16 cellular contexts compared by ENCODE assay signal in genomic region chr1:15187175-15187810, GRCh38. TPM values are rescaled to one million over a fixed set of nuclear protein-coding genes. Genes with fewer than 3 reads are reported as not detected.
DNase-seq lines count a peak whose midpoint lies in the region; ATAC-seq and FAIRE-seq lines count a peak whose summit lies in the region.
"Had no signal": no experiment of that assay in that cellular context is flagged by ENCODE, and none has a peak within 500 bp of the region (broad histone marks: within the 10 kb centered on the region; RNA-seq: fewer than 3 reads in every experiment).

No MANE protein-coding gene starts in this region.

- H3K27me3 ChIP-seq in BLaER1 treated with 17β-estradiol and CSF1 and Interleukin-3, amounts not matched to agents 10 nM and 100 nM = no peaks in the 10 kb centered on the region
- H3K27me3 ChIP-seq in mucosa of rectum (ENCODE audit: control insufficient read depth in 2 of 2, insufficient read depth in 2 of 2, low read length in 2 of 2) = no peaks in the 10 kb centered on the region
- H3K27me3 ChIP-seq: heart right ventricle had no signal

- H3K4me3 ChIP-seq in BLaER1 treated with 17β-estradiol and CSF1 and Interleukin-3, amounts not matched to agents 10 nM and 100 nM = no peak overlapping the region
- no peak overlapping the region for H3K4me3 ChIP-seq in mucosa of rectum (ENCODE audit: low read length in 2 of 2)
- H3K4me3 ChIP-seq: heart right ventricle had no signal

- no peaks in the 10 kb centered on the region for H3K27me3 Mint-ChIP-seq in dendritic cell treated with granulocyte-macrophage colony-stimulating factor and Interleukin-4, amounts not matched to agents 40 ng/mL and 50 ng/mL, for 4 days
- H3K27me3 Mint-ChIP-seq in activated CD4-positive, alpha-beta memory T cell treated with anti-CD3 and anti-CD28 coated beads for 36 hours = peaks cover 14% of the 10 kb centered on the region

- H3K27ac ChIP-seq in BLaER1 treated with 17β-estradiol and CSF1 and Interleukin-3, amounts not matched to agents 10 nM and 100 nM = no peak overlapping the region
- peak overlapping the region; percentile 54 to 72 for H3K27ac ChIP-seq in mucosa of rectum (ENCODE audit: low read depth in 2 of 2, low read length in 2 of 2)

- peaks cover 54% of the 10 kb centered on the region for H3K36me3 Mint-ChIP-seq in dendritic cell treated with granulocyte-macrophage colony-stimulating factor and Interleukin-4, amounts not matched to agents 40 ng/mL and 50 ng/mL, for 4 days (ENCODE audit: low read depth)
- no peaks in the 10 kb centered on the region for H3K36me3 Mint-ChIP-seq in activated CD4-positive, alpha-beta memory T cell treated with anti-CD3 and anti-CD28 coated beads for 36 hours
- H3K36me3 Mint-ChIP-seq: naive B cell had no signal

- DNase-seq in HTR-8/SVneo (ENCODE audit: insufficient read length, low spot score) = peak; percentile 17
- no peak for DNase-seq in stimulated activated CD4-positive, alpha-beta T cell treated with anti-CD3 and anti-CD28 coated beads, Interleukin-4, amount 100 ng/mL, for 24 hours
- no peak for DNase-seq in NCI-H2196 (lab: John Stamatoyannopoulos, UW; ENCODE audit: unreplicated experiment)
- DNase-seq in activated CD4-positive, alpha-beta memory T cell treated with anti-CD3 and anti-CD28 coated beads for 36 hours = no peak
- DNase-seq in Right ventricle myocardium inferior (ENCODE audit: missing footprints) = no peak
- DNase-seq: activated CD4-positive, alpha-beta T cell treated with anti-CD3 and anti-CD28 coated beads for 1 hour; activated CD8-positive, alpha-beta memory T cell treated with anti-CD3 and anti-CD28 coated beads, Interleukin-2, amount 50 U/mL, for 4 hours; activated naive CD4-positive, alpha-beta T cell; DMS 273 treated with DMSO at 0.1 percent for 48 hours; heart right ventricle; naive B cell; T-helper 2 cell had no signal

- peaks cover 75% of the 10 kb centered on the region for H3K4me1 Mint-ChIP-seq in dendritic cell treated with granulocyte-macrophage colony-stimulating factor and Interleukin-4, amounts not matched to agents 40 ng/mL and 50 ng/mL, for 4 days (ENCODE audit: low read depth)
- no peaks in the 10 kb centered on the region for H3K4me1 Mint-ChIP-seq in activated CD4-positive, alpha-beta memory T cell treated with anti-CD3 and anti-CD28 coated beads for 36 hours (ENCODE audit: low read depth)
- H3K4me1 Mint-ChIP-seq: naive B cell had no signal

- no peaks in the 10 kb centered on the region for H3K9me3 Mint-ChIP-seq in dendritic cell treated with granulocyte-macrophage colony-stimulating factor and Interleukin-4, amounts not matched to agents 40 ng/mL and 50 ng/mL, for 4 days
- no peaks in the 10 kb centered on the region for H3K9me3 Mint-ChIP-seq in activated CD4-positive, alpha-beta memory T cell treated with anti-CD3 and anti-CD28 coated beads for 36 hours
- H3K9me3 Mint-ChIP-seq: naive B cell had no signal

- CTCF ChIA-PET in activated CD4-positive, alpha-beta memory T cell treated with anti-CD3 and anti-CD28 coated beads for 36 hours (lab: Charles Lee) = no interaction called here

- POLR2A ChIA-PET in activated CD4-positive, alpha-beta memory T cell treated with anti-CD3 and anti-CD28 coated beads for 36 hours (lab: Charles Lee) = no interaction called here

- no peaks in the 10 kb centered on the region for H3K36me3 ChIP-seq in BLaER1 treated with 17β-estradiol and CSF1 and Interleukin-3, amounts not matched to agents 10 nM and 100 nM
- no peaks in the 10 kb centered on the region for H3K36me3 ChIP-seq in mucosa of rectum (ENCODE audit: control insufficient read depth in 2 of 2, insufficient read depth in 2 of 2, low read length in 2 of 2)
- H3K36me3 ChIP-seq: heart right ventricle had no signal

- H3K4me2 ChIP-seq in BLaER1 treated with 17β-estradiol and CSF1 and Interleukin-3, amounts not matched to agents 10 nM and 100 nM = peak overlapping the region in 10 of 11 experiments; percentile 15 to 58 (median 38); a peak in 13 of 22 replicates

- H3K4me3 Mint-ChIP-seq in dendritic cell treated with granulocyte-macrophage colony-stimulating factor and Interleukin-4, amounts not matched to agents 40 ng/mL and 50 ng/mL, for 4 days = no peak overlapping the region
- no peak overlapping the region for H3K4me3 Mint-ChIP-seq in activated CD4-positive, alpha-beta memory T cell treated with anti-CD3 and anti-CD28 coated beads for 36 hours
- H3K4me3 Mint-ChIP-seq: naive B cell had no signal

- peaks cover 17 to 47% (median 24%) of the 10 kb centered on the region in 10 experiments for H3K4me1 ChIP-seq in BLaER1 treated with 17β-estradiol and CSF1 and Interleukin-3, amounts not matched to agents 10 nM and 100 nM
- H3K4me1 ChIP-seq in mucosa of rectum (ENCODE audit: control insufficient read depth in 2 of 2, insufficient read depth in 2 of 2, low read length in 2 of 2) = peaks cover 41 to 42% of the 10 kb centered on the region in 2 donors

- H3K27ac Mint-ChIP-seq in dendritic cell treated with granulocyte-macrophage colony-stimulating factor and Interleukin-4, amounts not matched to agents 40 ng/mL and 50 ng/mL, for 4 days = peak overlapping the region; percentile 18
- no peak overlapping the region for H3K27ac Mint-ChIP-seq in activated CD4-positive, alpha-beta memory T cell treated with anti-CD3 and anti-CD28 coated beads for 36 hours

- peaks cover 0 to 98% (median 0%) of the 10 kb centered on the region in 11 experiments; a peak in 6 of 22 replicates for H4K20me1 ChIP-seq in BLaER1 treated with 17β-estradiol and CSF1 and Interleukin-3, amounts not matched to agents 10 nM and 100 nM

- no peaks in the 10 kb centered on the region for H3K9me3 ChIP-seq in BLaER1 treated with 17β-estradiol and CSF1 and Interleukin-3, amounts not matched to agents 10 nM and 100 nM (replicated peaks in 1 of 11)
- no peaks in the 10 kb centered on the region for H3K9me3 ChIP-seq in mucosa of rectum (ENCODE audit: control insufficient read depth in 2 of 2, low read length in 2 of 2)
- H3K9me3 ChIP-seq: heart right ventricle had no signal

- FAIRE-seq in HTR-8/SVneo (lab: Jason Lieb, UNC) = no peak
- FAIRE-seq: astrocyte had no signal

- intact Hi-C loops in dendritic cell treated with granulocyte-macrophage colony-stimulating factor and Interleukin-4, amounts not matched to agents 40 ng/mL and 50 ng/mL, for 4 days (cut with micrococcal nuclease) = no loop called here
- intact Hi-C loops in activated CD4-positive, alpha-beta memory T cell treated with anti-CD3 and anti-CD28 coated beads for 36 hours (cut with micrococcal nuclease) = no loop called here
- intact Hi-C loops in Right ventricle myocardium inferior (cut with DNase I) = no loop called here

- no peak overlapping the region for H3K9ac ChIP-seq in BLaER1 treated with 17β-estradiol and CSF1 and Interleukin-3, amounts not matched to agents 10 nM and 100 nM
- no peak overlapping the region for H3K9ac ChIP-seq in mucosa of rectum (ENCODE audit: low read depth in 1 of 2, low read length in 2 of 2)

- no peak for ATAC-seq in Right ventricle myocardium inferior

RNA-seq across cellular contexts. Expression of gene TMEM51, which starts 33.7 kb away (rescaled TPM):
- total RNA-seq in activated CD4-positive, alpha-beta memory T cell treated with anti-CD3 and anti-CD28 coated beads for 36 hours = not detected
- total RNA-seq in Right ventricle myocardium inferior = 4.7 TPM

RNA-seq across cellular contexts. Expression of gene FHAD1, which starts 59.7 kb away (rescaled TPM):
- total RNA-seq in activated CD4-positive, alpha-beta memory T cell treated with anti-CD3 and anti-CD28 coated beads for 36 hours = not detected
- total RNA-seq in Right ventricle myocardium inferior = not detected

Comparison
In these comparisons a context has a peak if more than half of its experiments do, and no peak if none do; other contexts are left out.
1. H3K27ac ChIP-seq: peak in mucosa of rectum (2 of 2); none in BLaER1 treated with 17β-estradiol and CSF1 and Interleukin-3, amounts not matched to agents 10 nM and 100 nM (0 of 11).